ENCODE assay signal across 8 cellular contexts in the genomic region with DNA sequence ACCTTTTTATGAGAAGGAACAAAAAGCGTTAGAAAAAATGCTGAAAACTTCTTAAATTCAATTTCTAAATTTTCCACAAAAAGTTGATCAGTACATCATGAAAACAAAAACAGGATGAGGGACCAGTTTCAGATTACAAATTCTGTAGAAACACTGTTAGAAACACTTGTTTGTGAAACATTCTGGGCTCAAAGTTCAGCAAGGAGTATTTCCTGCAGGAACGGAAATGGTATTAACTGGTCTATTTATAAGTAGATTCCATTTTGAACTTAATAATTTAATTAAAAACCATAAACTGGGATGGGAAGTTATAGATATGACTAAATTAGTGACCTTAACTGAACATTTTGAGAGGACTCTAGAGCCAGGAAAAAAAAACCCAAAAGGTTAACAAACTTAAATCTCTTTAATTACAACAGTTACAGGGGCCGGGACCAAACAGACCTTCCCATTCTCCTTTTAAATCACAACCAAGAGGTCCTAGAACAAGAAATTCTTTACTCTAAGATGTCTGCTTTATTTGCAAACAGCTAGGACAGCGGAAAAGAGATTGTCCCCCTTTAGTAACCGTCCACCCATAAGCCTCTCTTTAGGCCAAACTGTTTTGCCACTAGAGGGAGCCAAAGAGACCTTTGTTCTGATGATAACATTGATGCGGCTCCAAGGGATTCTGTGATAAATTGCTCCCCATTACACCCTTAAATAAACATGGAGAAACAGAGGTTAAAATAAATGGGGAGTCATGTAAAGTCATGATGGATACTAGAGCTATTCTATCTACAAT.
DNase-seq lines count a peak whose midpoint lies in the region; ATAC-seq, FAIRE-seq and TF ChIP-seq lines count a peak whose summit lies in the region.

No MANE protein-coding gene starts in this region.

- CTCF ChIA-PET in CD8-positive, alpha-beta T cell (lab: Charles Lee), result interaction anchor here (1.2 to 1.3 kb wide), 2 partner anchors 11 to 18 kb away, joined by 3 to 4 read pairs; no protein-coding TSS in a partner anchor

- H3K27ac Mint-ChIP-seq in CD8-positive, alpha-beta T cell, result no peak overlapping the region
- H3K27ac Mint-ChIP-seq in activated T-helper 17 cell treated with anti-CD3 and anti-CD28 coated beads, Interleukin-2, amount 50 U/mL, for 72 hours, result no peak overlapping the region

- H3K4me3 Mint-ChIP-seq in CD8-positive, alpha-beta T cell, result no peak overlapping the region
- no peak overlapping the region for H3K4me3 Mint-ChIP-seq in activated T-helper 17 cell treated with anti-CD3 and anti-CD28 coated beads, Interleukin-2, amount 50 U/mL, for 72 hours

- no peaks in the 10 kb centered on the region for H3K9me3 ChIP-seq in CD8-positive, alpha-beta T cell (ENCODE audit: low read length)

- peak in 1 of 7 experiments; percentile 6 for DNase-seq in CD8-positive, alpha-beta T cell
- DNase-seq in HT1080 (ENCODE audit: low read depth) (peak; percentile 11), kidney tubule cell (ENCODE audit: low spot score) (peak; percentile 44), DMS79 treated with DMSO at 0.1 percent for 48 hours (lab: John Stamatoyannopoulos, UW) (no peak), OCI-M2 (lab: John Stamatoyannopoulos, UW; ENCODE audit: unreplicated experiment) (no peak), HTR-8/SVneo (ENCODE audit: insufficient read length, low spot score) (no peak)

- no peaks in the 10 kb centered on the region for H3K27me3 ChIP-seq in CD8-positive, alpha-beta T cell (ENCODE audit: insufficient read depth, low read length)

- H3K27me3 Mint-ChIP-seq in CD8-positive, alpha-beta T cell (ENCODE audit: low read depth), result no peaks in the 10 kb centered on the region
- H3K27me3 Mint-ChIP-seq in activated T-helper 17 cell treated with anti-CD3 and anti-CD28 coated beads, Interleukin-2, amount 50 U/mL, for 72 hours, result no peaks in the 10 kb centered on the region

- intact Hi-C loops in CD8-positive, alpha-beta T cell (cut with DNase I, micrococcal nuclease), result no loop called here

- peak; percentile 56 for TF ChIP-seq CTCF in CD8-positive, alpha-beta T cell (IDR thresholded peaks at IDR 0.05)
- TF ChIP-seq CTCF in GM12875 (IDR thresholded peaks at IDR 0.05; ENCODE audit: borderline replicate concordance, insufficient read depth, low read depth, low read length), result peak; percentile 71

- H3K27ac ChIP-seq in CD8-positive, alpha-beta T cell (ENCODE audit: low read depth, low read length), result no peak overlapping the region

- no peaks in the 10 kb centered on the region for H3K4me1 ChIP-seq in CD8-positive, alpha-beta T cell (ENCODE audit: insufficient read depth, low read length)

- H3K9me3 Mint-ChIP-seq in CD8-positive, alpha-beta T cell, result no peaks in the 10 kb centered on the region
- peaks cover 2% of the 10 kb centered on the region for H3K9me3 Mint-ChIP-seq in activated T-helper 17 cell treated with anti-CD3 and anti-CD28 coated beads, Interleukin-2, amount 50 U/mL, for 72 hours

- no peak for FAIRE-seq in HTR-8/SVneo (lab: Jason Lieb, UNC)

- no peak for ATAC-seq in CD8-positive, alpha-beta T cell
- peak; percentile 67 for ATAC-seq in activated T-helper 17 cell treated with anti-CD3 and anti-CD28 coated beads, Interleukin-2, amount 50 U/mL, for 72 hours (replicated peaks)

- no peaks in the 10 kb centered on the region for H3K36me3 Mint-ChIP-seq in CD8-positive, alpha-beta T cell
- H3K36me3 Mint-ChIP-seq in activated T-helper 17 cell treated with anti-CD3 and anti-CD28 coated beads, Interleukin-2, amount 50 U/mL, for 72 hours (ENCODE audit: low read depth), result no peaks in the 10 kb centered on the region

- H3K36me3 ChIP-seq in CD8-positive, alpha-beta T cell (ENCODE audit: insufficient read depth, low read length), result no peaks in the 10 kb centered on the region

- POLR2A ChIA-PET in CD8-positive, alpha-beta T cell (lab: Charles Lee), result no interaction called here

- no peak overlapping the region for H3K4me3 ChIP-seq in CD8-positive, alpha-beta T cell (ENCODE audit: low read depth, low read length)
- H3K4me3 ChIP-seq in GM12875 (ENCODE audit: low read depth, low read length), result no peak overlapping the region

- no peaks in the 10 kb centered on the region for H3K4me1 Mint-ChIP-seq in CD8-positive, alpha-beta T cell (ENCODE audit: low read depth)
- H3K4me1 Mint-ChIP-seq in activated T-helper 17 cell treated with anti-CD3 and anti-CD28 coated beads, Interleukin-2, amount 50 U/mL, for 72 hours, result peaks cover 1% of the 10 kb centered on the region

Comparison
In these comparisons a context has a peak if more than half of its experiments do, and no peak if none do; other contexts are left out.
1. DNase-seq: peak in HT1080 (single experiment) and kidney tubule cell (single experiment); none in DMS79 treated with DMSO at 0.1 percent for 48 hours (single experiment), OCI-M2 (single experiment) and HTR-8/SVneo (single experiment).